In genomic region chr6:118968416-118968815, GRCh38 we compare ENCODE assay signal across 8 cellular contexts. TPM values are rescaled to one million over a fixed set of nuclear protein-coding genes. Genes with fewer than 3 reads are reported as not detected.
DNase-seq lines count a peak whose midpoint lies in the region; ATAC-seq, FAIRE-seq and TF ChIP-seq lines count a peak whose summit lies in the region.

No MANE protein-coding gene starts in this region.

- WGBS in small intestine, 3 donors, result 14 to 26% (median 26%) methylated on average over 2 of the region's 2 CpGs

- H3K4me2 ChIP-seq in OCI-LY7 (ENCODE audit: low read length), result no peak overlapping the region

- ATAC-seq in omental fat pad (ENCODE audit: low FRiP score) (no peak), HG02642 (IDR thresholded peaks at IDR 0.05; ENCODE audit: poor library complexity, unreplicated experiment) (no peak)

- POLR2A ChIA-PET in OCI-LY7 (lab: Charles Lee), result interaction anchor here (0.9 kb wide), 1 partner anchor 36 kb away, joined by 3 read pairs; no protein-coding TSS in a partner anchor

- H3K4me1 ChIP-seq in OCI-LY7 (ENCODE audit: insufficient read depth, low read length, poor library complexity, severe bottlenecking) (no peaks in the 10 kb centered on the region), small intestine (ENCODE audit: control insufficient read depth in 2 of 2, insufficient read depth in 1 of 2, low read depth in 1 of 2, low read length in 1 of 2) (no peaks in the 10 kb centered on the region)

- no peaks in the 10 kb centered on the region for H4K20me1 ChIP-seq in OCI-LY7 (ENCODE audit: insufficient read depth, low read length)

- no peak overlapping the region for H3K27ac ChIP-seq in OCI-LY7 (ENCODE audit: low read depth, low read length, poor library complexity, severe bottlenecking)
- no peak overlapping the region for H3K27ac ChIP-seq in small intestine (ENCODE audit: low read depth in 1 of 2, low read length in 1 of 2)

- H3K4me3 ChIP-seq in OCI-LY7 (ENCODE audit: low read depth, low read length, poor library complexity, severe bottlenecking), result no peak overlapping the region
- H3K4me3 ChIP-seq in fibroblast of the aortic adventitia (ENCODE audit: low read depth, low read length), result no peak overlapping the region
- H3K4me3 ChIP-seq in small intestine (ENCODE audit: low read depth in 1 of 2, low read length in 2 of 2), result no peak overlapping the region

- H3K79me2 ChIP-seq in OCI-LY7 (ENCODE audit: insufficient read depth, low read depth, low read length), result no peaks in the 10 kb centered on the region

- BruUV-seq in OCI-LY7 (replicated peaks; lab: Mats Ljungman, UMichigan), result no TSS peak

- intact Hi-C loops in OCI-LY7 (cut with micrococcal nuclease; ENCODE audit: unreplicated experiment), result loop anchor here (2.0 kb wide), 1 partner anchor 142 kb away; no protein-coding TSS in a partner anchor

- H3K27me3 ChIP-seq in small intestine (ENCODE audit: control insufficient read depth in 2 of 2, insufficient read depth in 2 of 2, low read length in 2 of 2), result no peaks in the 10 kb centered on the region

- no peaks in the 10 kb centered on the region for H3K36me3 ChIP-seq in OCI-LY7 (ENCODE audit: insufficient read depth, low read length)
- no peaks in the 10 kb centered on the region for H3K36me3 ChIP-seq in small intestine (ENCODE audit: control insufficient read depth in 2 of 2, insufficient read depth in 2 of 2, low read length in 2 of 2)

- H2AFZ ChIP-seq in OCI-LY7 (ENCODE audit: low read length), result no peak overlapping the region

- CTCF ChIA-PET in OCI-LY7 (lab: Charles Lee; ENCODE audit: unreplicated experiment), result no interaction called here

- no peaks in the 10 kb centered on the region for H3K9me3 ChIP-seq in OCI-LY7 (ENCODE audit: low read length)
- no peaks in the 10 kb centered on the region for H3K9me3 ChIP-seq in small intestine (ENCODE audit: control insufficient read depth, low read depth)

- FAIRE-seq in small intestine (lab: Jason Lieb, UNC), result peak; percentile 57

- H3K9me2 ChIP-seq in OCI-LY7 (ENCODE audit: insufficient read depth, low read length), result no peaks in the 10 kb centered on the region

- peak; percentile 65 for TF ChIP-seq CTCF in OCI-LY7 (conservative IDR thresholded peaks at IDR 0.05; ENCODE audit: low read length)
- TF ChIP-seq CTCF in fibroblast of the aortic adventitia (IDR thresholded peaks at IDR 0.05; ENCODE audit: insufficient read depth, low read length), result peak; percentile 32
- no peak for TF ChIP-seq CTCF in omental fat pad (IDR thresholded peaks at IDR 0.05)

- DNase-seq in NCI-H1694 treated with DMSO at 0.1 percent for 48 hours (lab: John Stamatoyannopoulos, UW) (peak; percentile 2), NCI-H1694 (lab: John Stamatoyannopoulos, UW) (no peak), OCI-LY7 (ENCODE audit: low spot score) (peak; percentile 5), fibroblast of the aortic adventitia (ENCODE audit: low read depth) (peak; percentile 65), small intestine (peak; percentile 51), omental fat pad (ENCODE audit: low spot score) (no peak), NCI-H187 (lab: John Stamatoyannopoulos, UW) (no peak)

RNA-seq across cellular contexts. Expression of gene MCM9, which starts 33.5 kb away (rescaled TPM):
- 14.6 and 17.4 TPM in 2 replicates for total RNA-seq in OCI-LY7 (2014; rRNA removed; shearing (Covaris generic))
- total RNA-seq in OCI-LY7 (2022) (18.8 and 23.2 TPM in 2 replicates), fibroblast of the aortic adventitia (ENCODE audit: low replicate concordance) (11.2 and 11.4 TPM in 2 replicates), omental fat pad (10 to 100 TPM; 12.2 to 25.9 (median 14.3) TPM)
- 1 to 10 TPM; 3.1 to 5.3 (median 3.5) TPM for polyA plus RNA-seq in small intestine

Comparison
In these comparisons a context has a peak if more than half of its experiments do, and no peak if none do; other contexts are left out.
1. DNase-seq: peak in NCI-H1694 treated with DMSO at 0.1 percent for 48 hours (single experiment), OCI-LY7 (single experiment), fibroblast of the aortic adventitia (single experiment) and small intestine (single experiment); none in NCI-H1694 (single experiment), omental fat pad (single experiment) and NCI-H187 (0 of 2).
2. CTCF ChIP-seq: peak in OCI-LY7 (single experiment) and fibroblast of the aortic adventitia (single experiment); none in omental fat pad (0 of 3).